Comparison of ENCODE assay signal across 1 cellular context in genomic region chr10:79020605-79021004, GRCh38.
TF ChIP-seq lines count a peak whose summit lies in the region.

No MANE protein-coding gene starts in this region.

TF ChIP-seq in K562, 482 proteins besides CTCF, POLR2A, EP300 and RAD21 (continued from another document):
- no peak for TF ChIP-seq RNF219 (CRISPR knock-in tag; IDR thresholded peaks at IDR 0.05)
- no peak for TF ChIP-seq U2AF2 (optimal IDR thresholded peaks at IDR 0.05; ENCODE audit: low read depth, low read length)
- no peak for TF ChIP-seq NFXL1 (CRISPR knock-in tag; IDR thresholded peaks at IDR 0.05)
- TF ChIP-seq HMBOX1 (IDR thresholded peaks at IDR 0.05): no peak
- no peak for TF ChIP-seq MAFK (IDR thresholded peaks at IDR 0.05; ENCODE audit: low read length)
- TF ChIP-seq TCF7L2 (IDR thresholded peaks at IDR 0.05; ENCODE audit: low read depth, low read length): no peak
- no peak for TF ChIP-seq PTTG1 (tag; IDR thresholded peaks at IDR 0.05; ENCODE audit: low read depth)
- TF ChIP-seq BCOR (IDR thresholded peaks at IDR 0.05): 0 out of 2 replicates have a peak, but pooled peaks have one; percentile 22
- TF ChIP-seq NCOA1 (IDR thresholded peaks at IDR 0.05; ENCODE audit: low read depth): no peak
- no peak for TF ChIP-seq SIRT6 (IDR thresholded peaks at IDR 0.05; ENCODE audit: low read depth, low read length)
- TF ChIP-seq ZBTB34 (CRISPR knock-in tag; IDR thresholded peaks at IDR 0.05): no peak
- TF ChIP-seq ZNF785 (CRISPR knock-in tag; IDR thresholded peaks at IDR 0.05): no peak
- no peak for TF ChIP-seq HDAC8 (tag; IDR thresholded peaks at IDR 0.05)
- TF ChIP-seq ZNF311 (CRISPR knock-in tag; IDR thresholded peaks at IDR 0.05): no peak
- TF ChIP-seq TSHZ1 (CRISPR knock-in tag; IDR thresholded peaks at IDR 0.05): no peak
- no peak for TF ChIP-seq ETV5 (CRISPR knock-in tag; IDR thresholded peaks at IDR 0.05; ENCODE audit: low read depth)
- no peak for TF ChIP-seq ZNF764 (CRISPR knock-in tag; IDR thresholded peaks at IDR 0.05; ENCODE audit: low read depth)
